2 cellular contexts compared by ENCODE assay signal in genomic region chr3:141341536-141341935, GRCh38.
TF ChIP-seq lines count a peak whose summit lies in the region.

No MANE protein-coding gene starts in this region.

TF ChIP-seq in A549, 52 proteins besides CTCF, POLR2A, EP300 and RAD21:
- TF ChIP-seq TP53 (CRISPR knock-in tag; IDR thresholded peaks at IDR 0.05) = no peak
- TF ChIP-seq USF2 (IDR thresholded peaks at IDR 0.05) = no peak
- TF ChIP-seq HEYL (CRISPR knock-in tag; IDR thresholded peaks at IDR 0.05) = no peak
- no peak for TF ChIP-seq HES2 (IDR thresholded peaks at IDR 0.05)
- no peak for TF ChIP-seq BCL3 (IDR thresholded peaks at IDR 0.05)
- TF ChIP-seq HOXB13 (CRISPR knock-in tag; IDR thresholded peaks at IDR 0.05; ENCODE audit: low read depth) = no peak
- TF ChIP-seq, protein P1, sequence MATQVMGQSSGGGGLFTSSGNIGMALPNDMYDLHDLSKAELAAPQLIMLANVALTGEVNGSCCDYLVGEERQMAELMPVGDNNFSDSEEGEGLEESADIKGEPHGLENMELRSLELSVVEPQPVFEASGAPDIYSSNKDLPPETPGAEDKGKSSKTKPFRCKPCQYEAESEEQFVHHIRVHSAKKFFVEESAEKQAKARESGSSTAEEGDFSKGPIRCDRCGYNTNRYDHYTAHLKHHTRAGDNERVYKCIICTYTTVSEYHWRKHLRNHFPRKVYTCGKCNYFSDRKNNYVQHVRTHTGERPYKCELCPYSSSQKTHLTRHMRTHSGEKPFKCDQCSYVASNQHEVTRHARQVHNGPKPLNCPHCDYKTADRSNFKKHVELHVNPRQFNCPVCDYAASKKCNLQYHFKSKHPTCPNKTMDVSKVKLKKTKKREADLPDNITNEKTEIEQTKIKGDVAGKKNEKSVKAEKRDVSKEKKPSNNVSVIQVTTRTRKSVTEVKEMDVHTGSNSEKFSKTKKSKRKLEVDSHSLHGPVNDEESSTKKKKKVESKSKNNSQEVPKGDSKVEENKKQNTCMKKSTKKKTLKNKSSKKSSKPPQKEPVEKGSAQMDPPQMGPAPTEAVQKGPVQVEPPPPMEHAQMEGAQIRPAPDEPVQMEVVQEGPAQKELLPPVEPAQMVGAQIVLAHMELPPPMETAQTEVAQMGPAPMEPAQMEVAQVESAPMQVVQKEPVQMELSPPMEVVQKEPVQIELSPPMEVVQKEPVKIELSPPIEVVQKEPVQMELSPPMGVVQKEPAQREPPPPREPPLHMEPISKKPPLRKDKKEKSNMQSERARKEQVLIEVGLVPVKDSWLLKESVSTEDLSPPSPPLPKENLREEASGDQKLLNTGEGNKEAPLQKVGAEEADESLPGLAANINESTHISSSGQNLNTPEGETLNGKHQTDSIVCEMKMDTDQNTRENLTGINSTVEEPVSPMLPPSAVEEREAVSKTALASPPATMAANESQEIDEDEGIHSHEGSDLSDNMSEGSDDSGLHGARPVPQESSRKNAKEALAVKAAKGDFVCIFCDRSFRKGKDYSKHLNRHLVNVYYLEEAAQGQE (IDR thresholded peaks at IDR 0.05) = no peak
- TF ChIP-seq RCOR1 (IDR thresholded peaks at IDR 0.05; ENCODE audit: low read depth, low read length) = no peak

TF ChIP-seq in K562, 482 proteins besides CTCF, POLR2A, EP300 and RAD21:
- peak; percentile 81 for TF ChIP-seq ATF7 (IDR thresholded peaks at IDR 0.05)
- no peak for TF ChIP-seq ZNF592 (IDR thresholded peaks at IDR 0.05)
- TF ChIP-seq, protein P2, sequence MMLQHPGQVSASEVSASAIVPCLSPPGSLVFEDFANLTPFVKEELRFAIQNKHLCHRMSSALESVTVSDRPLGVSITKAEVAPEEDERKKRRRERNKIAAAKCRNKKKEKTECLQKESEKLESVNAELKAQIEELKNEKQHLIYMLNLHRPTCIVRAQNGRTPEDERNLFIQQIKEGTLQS (IDR thresholded peaks at IDR 0.05) = peak; percentile 87
- TF ChIP-seq, protein P2 (CRISPR knock-in tag; conservative IDR thresholded peaks at IDR 0.05) = no peak
- TF ChIP-seq TEAD4 (IDR thresholded peaks at IDR 0.05; ENCODE audit: low read length) = peak; percentile 45; the same call in 1 of the 2 replicates
- TF ChIP-seq TEAD4 (CRISPR knock-in tag; IDR thresholded peaks at IDR 0.05; ENCODE audit: borderline replicate concordance) = no peak
- TF ChIP-seq GTF2A2 (tag; IDR thresholded peaks at IDR 0.05) = no peak
- no peak for TF ChIP-seq ZC3H11A (IDR thresholded peaks at IDR 0.05; ENCODE audit: low read depth, low read length)
- TF ChIP-seq NR2F6 (CRISPR knock-in tag; IDR thresholded peaks at IDR 0.05) = no peak
- 0 out of 2 replicates have a peak, but pooled peaks have one; percentile 17 for TF ChIP-seq MTA2 (IDR thresholded peaks at IDR 0.05; ENCODE audit: low read depth)
- TF ChIP-seq COPS2 (conservative IDR thresholded peaks at IDR 0.05) = no peak
- peak; percentile 59; the same call in 1 of the 2 replicates for TF ChIP-seq JUND (IDR thresholded peaks at IDR 0.05; ENCODE audit: borderline replicate concordance, low read depth, low read length)
- TF ChIP-seq JUND (tag; IDR thresholded peaks at IDR 0.05; ENCODE audit: borderline replicate concordance, low read depth, low read length) = peak; percentile 38; the same call in 1 of the 3 replicates
- TF ChIP-seq EHMT2 (IDR thresholded peaks at IDR 0.05) = peak; percentile 59; the same call in 1 of the 2 replicates
